Comparison of ENCODE assay signal across 31 cellular contexts in the genomic region with DNA sequence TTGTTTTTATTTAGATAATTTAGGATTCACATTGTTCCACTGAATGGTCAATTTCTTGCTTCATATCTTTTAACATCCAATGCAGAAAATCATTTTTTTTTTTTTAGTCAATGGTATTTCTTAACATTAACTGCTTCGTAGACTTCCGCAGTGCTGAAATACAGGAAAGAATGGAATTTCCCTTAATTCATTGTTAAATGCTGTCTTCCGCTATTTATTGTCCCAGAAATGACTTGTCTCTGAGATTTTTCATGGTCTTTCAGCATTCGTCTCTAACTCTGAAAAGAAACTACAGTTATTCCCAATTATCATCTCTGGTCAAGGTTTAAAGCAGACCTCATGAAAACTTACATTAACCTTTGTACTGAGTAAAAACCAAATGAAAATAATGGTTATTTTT.
"Had no signal": no experiment of that assay in that cellular context is flagged by ENCODE, and none has a peak within 500 bp of the region (broad histone marks: within the 10 kb centered on the region; RNA-seq: fewer than 3 reads in every experiment).

No MANE protein-coding gene starts in this region.

- H3K27me3 ChIP-seq: adrenal gland, body of pancreas, breast epithelium, cardiac muscle cell, colonic mucosa, esophagus muscularis mucosa, foreskin keratinocyte, gastrocnemius medialis had no signal

- DNase-seq: activated CD4-positive, alpha-beta memory T cell treated with anti-CD3 and anti-CD28 coated beads for 36 hours; activated CD4-positive, alpha-beta T cell treated with anti-CD3 and anti-CD28 coated beads for 36 hours; activated CD4-positive, alpha-beta T cell treated with anti-CD3 and anti-CD28 coated beads, Interleukin-2, amount 10 ng/mL, durations not matched to agents 24 days and 14 days; activated CD4-positive, CD25-positive, alpha-beta regulatory T cell; activated CD4-positive, CD25-positive, alpha-beta regulatory T cell treated with anti-CD3 and anti-CD28 coated beads, Interleukin-2, amount 50 U/mL, for 72 hours; activated CD8-positive, alpha-beta memory T cell treated with anti-CD3 and anti-CD28 coated beads, Interleukin-2, amount 10 ng/mL, durations not matched to agents 7 days and 5 days; activated CD8-positive, alpha-beta memory T cell treated with anti-CD3 and anti-CD28 coated beads, Interleukin-2, amount 50 U/mL, for 4 hours; activated CD8-positive, alpha-beta T cell treated with anti-CD3 and anti-CD28 coated beads, Interleukin-2, amount 10 ng/mL, durations not matched to agents 7 days and 5 days; activated effector memory CD4-positive, alpha-beta T cell treated with anti-CD3 and anti-CD28 coated beads, Interleukin-2, amount 50 U/mL, for 16 hours; activated naive CD4-positive, alpha-beta T cell treated with anti-CD3 and anti-CD28 coated beads for 36 hours; activated naive CD8-positive, alpha-beta T cell treated with anti-CD3 and anti-CD28 coated beads for 36 hours; activated naive CD8-positive, alpha-beta T cell treated with anti-CD3 and anti-CD28 coated beads, Interleukin-2, amount 50 U/mL, for 24 hours; activated T-cell treated with anti-CD3 and anti-CD28 coated beads, Interleukin-2, amount 50 U/mL, for 1 hour; activated T-cell treated with anti-CD3 and anti-CD28 coated beads, Interleukin-2, amount 50 U/mL, for 48 hours; adrenal gland; amygdala; aorta; body of pancreas; central memory CD4-positive, alpha-beta T cell; cerebellar nuclear complex; colonic mucosa; effector CD4-positive, alpha-beta T cell; effector memory CD8-positive, alpha-beta T cell; erythroblast; foreskin keratinocyte; gastrocnemius medialis; head of caudate nucleus; T-helper 2 cell had no signal

- H3K36me3 ChIP-seq: adrenal gland, cardiac muscle cell, colonic mucosa, esophagus muscularis mucosa, gastrocnemius medialis had no signal

- H3K4me1 ChIP-seq: adrenal gland, body of pancreas, breast epithelium, colonic mucosa, esophagus muscularis mucosa, foreskin keratinocyte, gastrocnemius medialis had no signal

- H3K27ac ChIP-seq: adrenal gland, body of pancreas, breast epithelium, cardiac muscle cell, colonic mucosa, esophagus muscularis mucosa, foreskin keratinocyte, gastrocnemius medialis had no signal

- H3K4me3 ChIP-seq: adrenal gland, body of pancreas, breast epithelium, cardiac muscle cell, colonic mucosa, esophagus muscularis mucosa, gastrocnemius medialis had no signal

- H3K9me3 ChIP-seq: adrenal gland, body of pancreas, breast epithelium, colonic mucosa, esophagus muscularis mucosa, gastrocnemius medialis had no signal

- ATAC-seq: activated CD4-positive, alpha-beta T cell treated with anti-CD3 and anti-CD28 coated beads for 36 hours; activated CD8-positive, alpha-beta memory T cell treated with anti-CD3 and anti-CD28 coated beads, Interleukin-2, amount 10 ng/mL, durations not matched to agents 7 days and 5 days; activated CD8-positive, alpha-beta T cell treated with anti-CD3 and anti-CD28 coated beads, Interleukin-2, amount 10 ng/mL, durations not matched to agents 7 days and 5 days; activated naive CD8-positive, alpha-beta T cell treated with anti-CD3 and anti-CD28 coated beads, Interleukin-2, amount 50 U/mL, for 24 hours; body of pancreas; effector memory CD8-positive, alpha-beta T cell; foreskin keratinocyte; gastrocnemius medialis had no signal
